In genomic region chr19:55641376-55642152, GRCh38 we compare ENCODE assay signal across 8 cellular contexts. TPM values are rescaled to one million over a fixed set of nuclear protein-coding genes. Genes with fewer than 3 reads are reported as not detected.
A peak's percentile ranks its signal among the peaks of the same experiment; 100 is the strongest.
DNase-seq lines count a peak whose midpoint lies in the region; ATAC-seq and TF ChIP-seq lines count a peak whose summit lies in the region.

No MANE protein-coding gene starts in this region.

- peak overlapping the region; percentile 99 for H3K4me3 Mint-ChIP-seq in activated T-helper 2 cell treated with anti-CD3 and anti-CD28 coated beads, Interferon-gamma antibody, Interleukin-2, Interleukin-4, amounts not matched to agents 10 μg/mL and 5 μg/mL and 100 μg/mL, durations not matched to agents 14 hours and 24 hours and 36 hours (ENCODE audit: low read depth)

- DNase-seq in LoVo (ENCODE audit: low spot score) (peak; percentile 46), left cardiac atrium (no peak), retinal pigment epithelial cell (ENCODE audit: low read depth) (no peak), NCI-H1436 (lab: John Stamatoyannopoulos, UW) (no peak), globus pallidus (ENCODE audit: low spot score) (no peak)
- DNase-seq in activated T-helper 2 cell treated with anti-CD3 and anti-CD28 coated beads, Interferon-gamma antibody, Interleukin-2, Interleukin-4, amounts not matched to agents 10 μg/mL and 5 μg/mL and 100 μg/mL, durations not matched to agents 14 hours and 24 hours and 36 hours (ENCODE audit: low spot score): peak; percentile 25

- H3K4me1 Mint-ChIP-seq in activated T-helper 2 cell treated with anti-CD3 and anti-CD28 coated beads, Interferon-gamma antibody, Interleukin-2, Interleukin-4, amounts not matched to agents 10 μg/mL and 5 μg/mL and 100 μg/mL, durations not matched to agents 14 hours and 24 hours and 36 hours (ENCODE audit: low read depth): peaks cover 38% of the 10 kb centered on the region

- ATAC-seq in left cardiac atrium (peak; percentile 0 to 1), HG03460 (IDR thresholded peaks at IDR 0.05; ENCODE audit: unreplicated experiment) (no peak)

- H3K4me3 ChIP-seq in GM12875 (ENCODE audit: low read depth, low read length) (peak overlapping the region; percentile 80), retinal pigment epithelial cell (ENCODE audit: low read length) (peak overlapping the region; percentile 76)

- H3K27ac Mint-ChIP-seq in activated T-helper 2 cell treated with anti-CD3 and anti-CD28 coated beads, Interferon-gamma antibody, Interleukin-2, Interleukin-4, amounts not matched to agents 10 μg/mL and 5 μg/mL and 100 μg/mL, durations not matched to agents 14 hours and 24 hours and 36 hours: peak overlapping the region; percentile 95

- intact Hi-C loops in activated T-helper 2 cell treated with anti-CD3 and anti-CD28 coated beads, Interferon-gamma antibody, Interleukin-2, Interleukin-4, amounts not matched to agents 10 μg/mL and 5 μg/mL and 100 μg/mL, durations not matched to agents 14 hours and 24 hours and 36 hours (cut with micrococcal nuclease): loop anchor here (5.0 to 10.0 kb wide), 3 partner anchors 36 to 387 kb away; partner anchors contain the start of genes EPN1, PPP6R1 and RPL28
- intact Hi-C loops in left cardiac atrium (cut with DNase I): no loop called here

- TF ChIP-seq CTCF in GM12875 (IDR thresholded peaks at IDR 0.05; ENCODE audit: borderline replicate concordance, insufficient read depth, low read depth, low read length) (no peak), retinal pigment epithelial cell (conservative IDR thresholded peaks at IDR 0.05; ENCODE audit: low read depth, low read length) (no peak)

- peaks cover 62% of the 10 kb centered on the region for H3K36me3 Mint-ChIP-seq in activated T-helper 2 cell treated with anti-CD3 and anti-CD28 coated beads, Interferon-gamma antibody, Interleukin-2, Interleukin-4, amounts not matched to agents 10 μg/mL and 5 μg/mL and 100 μg/mL, durations not matched to agents 14 hours and 24 hours and 36 hours (ENCODE audit: low read depth)

- no peaks in the 10 kb centered on the region for H3K27me3 Mint-ChIP-seq in activated T-helper 2 cell treated with anti-CD3 and anti-CD28 coated beads, Interferon-gamma antibody, Interleukin-2, Interleukin-4, amounts not matched to agents 10 μg/mL and 5 μg/mL and 100 μg/mL, durations not matched to agents 14 hours and 24 hours and 36 hours (ENCODE audit: low read depth)

- no peaks in the 10 kb centered on the region for H3K9me3 Mint-ChIP-seq in activated T-helper 2 cell treated with anti-CD3 and anti-CD28 coated beads, Interferon-gamma antibody, Interleukin-2, Interleukin-4, amounts not matched to agents 10 μg/mL and 5 μg/mL and 100 μg/mL, durations not matched to agents 14 hours and 24 hours and 36 hours

RNA-seq across cellular contexts. Expression of gene ZNF580, which starts 0.8 kb away (rescaled TPM):
- total RNA-seq in activated T-helper 2 cell treated with anti-CD3 and anti-CD28 coated beads, Interferon-gamma antibody, Interleukin-2, Interleukin-4, amounts not matched to agents 10 μg/mL and 5 μg/mL and 100 μg/mL, durations not matched to agents 14 hours and 24 hours and 36 hours: 32.1 and 33.3 TPM in 2 replicates
- 10 to 100 TPM; 17.7 to 27.7 TPM for total RNA-seq in left cardiac atrium

RNA-seq across cellular contexts. Expression of gene ZNF581, which starts 1.9 kb away (rescaled TPM):
- total RNA-seq in activated T-helper 2 cell treated with anti-CD3 and anti-CD28 coated beads, Interferon-gamma antibody, Interleukin-2, Interleukin-4, amounts not matched to agents 10 μg/mL and 5 μg/mL and 100 μg/mL, durations not matched to agents 14 hours and 24 hours and 36 hours: 26.6 and 27.0 TPM in 2 replicates
- 1 to 10 TPM; 8.4 to 8.6 TPM for total RNA-seq in left cardiac atrium

RNA-seq across cellular contexts. Expression of gene CCDC106, which starts 6.4 kb away (rescaled TPM):
- total RNA-seq in activated T-helper 2 cell treated with anti-CD3 and anti-CD28 coated beads, Interferon-gamma antibody, Interleukin-2, Interleukin-4, amounts not matched to agents 10 μg/mL and 5 μg/mL and 100 μg/mL, durations not matched to agents 14 hours and 24 hours and 36 hours: 7.2 and 8.1 TPM in 2 replicates
- 10 to 100 TPM; 17.4 to 19.4 TPM for total RNA-seq in left cardiac atrium

RNA-seq across cellular contexts. Expression of gene U2AF2, which starts 13.3 kb away (rescaled TPM):
- total RNA-seq in activated T-helper 2 cell treated with anti-CD3 and anti-CD28 coated beads, Interferon-gamma antibody, Interleukin-2, Interleukin-4, amounts not matched to agents 10 μg/mL and 5 μg/mL and 100 μg/mL, durations not matched to agents 14 hours and 24 hours and 36 hours: 344 and 351 TPM in 2 replicates
- total RNA-seq in left cardiac atrium: 10 to 100 TPM; 82.4 to 87.5 TPM

RNA-seq across cellular contexts. Expression of gene ZNF784, which starts 17.2 kb away (rescaled TPM):
- 4.3 and 4.9 TPM in 2 replicates for total RNA-seq in activated T-helper 2 cell treated with anti-CD3 and anti-CD28 coated beads, Interferon-gamma antibody, Interleukin-2, Interleukin-4, amounts not matched to agents 10 μg/mL and 5 μg/mL and 100 μg/mL, durations not matched to agents 14 hours and 24 hours and 36 hours
- total RNA-seq in left cardiac atrium: 10 to 100 TPM; 11.1 to 11.7 TPM

Comparison
In these comparisons a context has a peak if more than half of its experiments do, and no peak if none do; other contexts are left out.
1. DNase-seq: peak in LoVo (single experiment) and activated T-helper 2 cell treated with anti-CD3 and anti-CD28 coated beads, Interferon-gamma antibody, Interleukin-2, Interleukin-4, amounts not matched to agents 10 μg/mL and 5 μg/mL and 100 μg/mL, durations not matched to agents 14 hours and 24 hours and 36 hours (single experiment); none in left cardiac atrium (single experiment), retinal pigment epithelial cell (single experiment), NCI-H1436 (single experiment) and globus pallidus (single experiment).